ENCODE assay signal across 3 cellular contexts in the genomic region with DNA sequence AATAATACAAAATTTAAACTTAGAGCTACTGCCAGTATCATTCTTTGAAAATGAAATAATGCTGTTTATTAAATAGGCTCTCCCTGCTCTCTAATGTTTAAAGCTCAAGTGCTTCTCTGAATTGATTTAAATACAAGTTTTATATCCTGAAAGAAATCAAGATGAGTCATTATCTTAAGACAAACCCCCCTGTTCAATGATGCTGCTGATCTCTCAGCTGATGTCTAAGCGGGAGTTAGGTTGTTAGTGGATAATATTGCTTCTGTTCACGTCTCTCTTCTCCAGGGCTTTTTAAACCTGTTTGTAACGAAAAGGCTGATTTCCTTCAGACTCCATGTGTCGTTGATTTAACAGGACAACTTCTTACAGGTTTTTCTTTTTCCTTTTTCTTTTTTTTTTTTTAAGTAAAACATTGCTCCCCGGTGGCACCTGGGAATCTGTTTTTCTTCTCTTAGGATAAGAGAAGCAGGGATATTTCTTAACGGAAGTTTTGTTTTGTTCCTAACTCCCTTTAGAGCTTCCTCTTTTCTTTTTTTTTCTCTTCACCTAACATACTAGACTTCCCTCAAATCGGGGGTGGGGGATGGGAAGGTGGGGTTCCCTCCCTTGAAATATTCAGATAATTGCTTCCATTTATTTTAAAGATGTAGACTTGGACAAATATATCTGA.
A peak's percentile ranks its signal among the peaks of the same experiment; 100 is the strongest.
TF ChIP-seq lines count a peak whose summit lies in the region.

No MANE protein-coding gene starts in this region.

TF ChIP-seq in A549, 52 proteins besides CTCF, POLR2A, EP300 and RAD21 (continued from another document):
- TF ChIP-seq, protein P1, sequence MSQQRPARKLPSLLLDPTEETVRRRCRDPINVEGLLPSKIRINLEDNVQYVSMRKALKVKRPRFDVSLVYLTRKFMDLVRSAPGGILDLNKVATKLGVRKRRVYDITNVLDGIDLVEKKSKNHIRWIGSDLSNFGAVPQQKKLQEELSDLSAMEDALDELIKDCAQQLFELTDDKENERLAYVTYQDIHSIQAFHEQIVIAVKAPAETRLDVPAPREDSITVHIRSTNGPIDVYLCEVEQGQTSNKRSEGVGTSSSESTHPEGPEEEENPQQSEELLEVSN (IDR thresholded peaks at IDR 0.05; ENCODE audit: borderline replicate concordance, low read depth), result no peak
- no peak for TF ChIP-seq HOXB13 (CRISPR knock-in tag; IDR thresholded peaks at IDR 0.05; ENCODE audit: low read depth)
- TF ChIP-seq BHLHE40 (IDR thresholded peaks at IDR 0.05; ENCODE audit: low read depth, low read length), result no peak
- no peak for TF ChIP-seq FOSL2 (IDR thresholded peaks at IDR 0.05)
- TF ChIP-seq FOSL2 (CRISPR knock-in tag; IDR thresholded peaks at IDR 0.05), result peak; percentile 28; the same call in 1 of the 2 replicates

TF ChIP-seq in HCT116, 20 proteins besides CTCF, POLR2A, EP300 and RAD21 (continued from another document):
- TF ChIP-seq, protein P2, sequence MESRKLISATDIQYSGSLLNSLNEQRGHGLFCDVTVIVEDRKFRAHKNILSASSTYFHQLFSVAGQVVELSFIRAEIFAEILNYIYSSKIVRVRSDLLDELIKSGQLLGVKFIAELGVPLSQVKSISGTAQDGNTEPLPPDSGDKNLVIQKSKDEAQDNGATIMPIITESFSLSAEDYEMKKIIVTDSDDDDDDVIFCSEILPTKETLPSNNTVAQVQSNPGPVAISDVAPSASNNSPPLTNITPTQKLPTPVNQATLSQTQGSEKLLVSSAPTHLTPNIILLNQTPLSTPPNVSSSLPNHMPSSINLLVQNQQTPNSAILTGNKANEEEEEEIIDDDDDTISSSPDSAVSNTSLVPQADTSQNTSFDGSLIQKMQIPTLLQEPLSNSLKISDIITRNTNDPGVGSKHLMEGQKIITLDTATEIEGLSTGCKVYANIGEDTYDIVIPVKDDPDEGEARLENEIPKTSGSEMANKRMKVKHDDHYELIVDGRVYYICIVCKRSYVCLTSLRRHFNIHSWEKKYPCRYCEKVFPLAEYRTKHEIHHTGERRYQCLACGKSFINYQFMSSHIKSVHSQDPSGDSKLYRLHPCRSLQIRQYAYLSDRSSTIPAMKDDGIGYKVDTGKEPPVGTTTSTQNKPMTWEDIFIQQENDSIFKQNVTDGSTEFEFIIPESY (IDR thresholded peaks at IDR 0.05; ENCODE audit: extremely low read depth, insufficient replicate concordance, low read length), result no peak
- TF ChIP-seq SIN3A (IDR thresholded peaks at IDR 0.05; ENCODE audit: low read depth) (no peak), EZH2phosphoT487 (IDR thresholded peaks at IDR 0.05; ENCODE audit: borderline replicate concordance) (no peak), EGR1 (IDR thresholded peaks at IDR 0.05; ENCODE audit: low read depth) (no peak), TCF7L2 (IDR thresholded peaks at IDR 0.05; ENCODE audit: borderline replicate concordance, extremely low read depth, insufficient read depth, insufficient read length) (no peak), EZH2 (IDR thresholded peaks at IDR 0.05) (no peak), ELF1 (IDR thresholded peaks at IDR 0.05; ENCODE audit: borderline replicate concordance, low read depth) (no peak)
TF ChIP-seq in HCT116: peak in this region for 0.

TF ChIP-seq in WTC11, 78 proteins besides CTCF, POLR2A, EP300 and RAD21 (continued from another document):
- TF ChIP-seq, protein P3, sequence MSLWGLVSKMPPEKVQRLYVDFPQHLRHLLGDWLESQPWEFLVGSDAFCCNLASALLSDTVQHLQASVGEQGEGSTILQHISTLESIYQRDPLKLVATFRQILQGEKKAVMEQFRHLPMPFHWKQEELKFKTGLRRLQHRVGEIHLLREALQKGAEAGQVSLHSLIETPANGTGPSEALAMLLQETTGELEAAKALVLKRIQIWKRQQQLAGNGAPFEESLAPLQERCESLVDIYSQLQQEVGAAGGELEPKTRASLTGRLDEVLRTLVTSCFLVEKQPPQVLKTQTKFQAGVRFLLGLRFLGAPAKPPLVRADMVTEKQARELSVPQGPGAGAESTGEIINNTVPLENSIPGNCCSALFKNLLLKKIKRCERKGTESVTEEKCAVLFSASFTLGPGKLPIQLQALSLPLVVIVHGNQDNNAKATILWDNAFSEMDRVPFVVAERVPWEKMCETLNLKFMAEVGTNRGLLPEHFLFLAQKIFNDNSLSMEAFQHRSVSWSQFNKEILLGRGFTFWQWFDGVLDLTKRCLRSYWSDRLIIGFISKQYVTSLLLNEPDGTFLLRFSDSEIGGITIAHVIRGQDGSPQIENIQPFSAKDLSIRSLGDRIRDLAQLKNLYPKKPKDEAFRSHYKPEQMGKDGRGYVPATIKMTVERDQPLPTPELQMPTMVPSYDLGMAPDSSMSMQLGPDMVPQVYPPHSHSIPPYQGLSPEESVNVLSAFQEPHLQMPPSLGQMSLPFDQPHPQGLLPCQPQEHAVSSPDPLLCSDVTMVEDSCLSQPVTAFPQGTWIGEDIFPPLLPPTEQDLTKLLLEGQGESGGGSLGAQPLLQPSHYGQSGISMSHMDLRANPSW (CRISPR knock-in tag; conservative IDR thresholded peaks at IDR 0.05; ENCODE audit: low read depth), result no peak
- TF ChIP-seq, protein P4, sequence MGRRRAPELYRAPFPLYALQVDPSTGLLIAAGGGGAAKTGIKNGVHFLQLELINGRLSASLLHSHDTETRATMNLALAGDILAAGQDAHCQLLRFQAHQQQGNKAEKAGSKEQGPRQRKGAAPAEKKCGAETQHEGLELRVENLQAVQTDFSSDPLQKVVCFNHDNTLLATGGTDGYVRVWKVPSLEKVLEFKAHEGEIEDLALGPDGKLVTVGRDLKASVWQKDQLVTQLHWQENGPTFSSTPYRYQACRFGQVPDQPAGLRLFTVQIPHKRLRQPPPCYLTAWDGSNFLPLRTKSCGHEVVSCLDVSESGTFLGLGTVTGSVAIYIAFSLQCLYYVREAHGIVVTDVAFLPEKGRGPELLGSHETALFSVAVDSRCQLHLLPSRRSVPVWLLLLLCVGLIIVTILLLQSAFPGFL (CRISPR knock-in tag; IDR thresholded peaks at IDR 0.05; ENCODE audit: borderline replicate concordance), result no peak
- no peak for TF ChIP-seq IRF2 (CRISPR knock-in tag; IDR thresholded peaks at IDR 0.05; ENCODE audit: borderline replicate concordance, low read depth)
- no peak for TF ChIP-seq NR1H2 (CRISPR knock-in tag; IDR thresholded peaks at IDR 0.05)
- no peak for TF ChIP-seq NFATC4 (CRISPR knock-in tag; IDR thresholded peaks at IDR 0.05)
- TF ChIP-seq NR3C1 (CRISPR knock-in tag; conservative IDR thresholded peaks at IDR 0.05; ENCODE audit: low read depth), result no peak
